In genomic region chr21:37227071-37228002, GRCh38 we compare ENCODE assay signal across 1 cellular context.
TF ChIP-seq lines count a peak whose summit lies in the region.

No MANE protein-coding gene starts in this region.

TF ChIP-seq in SK-N-SH treated with all-trans-retinoic acid at 6 μM for 48 hours, 23 proteins besides CTCF, POLR2A, EP300 and RAD21 (continued from another document):
- TF ChIP-seq CSRNP3 (CRISPR knock-in tag; IDR thresholded peaks at IDR 0.05) (no peak), RARB (CRISPR knock-in tag; IDR thresholded peaks at IDR 0.05) (no peak)
